Comparison of ENCODE assay signal across 8 cellular contexts in the genomic region with DNA sequence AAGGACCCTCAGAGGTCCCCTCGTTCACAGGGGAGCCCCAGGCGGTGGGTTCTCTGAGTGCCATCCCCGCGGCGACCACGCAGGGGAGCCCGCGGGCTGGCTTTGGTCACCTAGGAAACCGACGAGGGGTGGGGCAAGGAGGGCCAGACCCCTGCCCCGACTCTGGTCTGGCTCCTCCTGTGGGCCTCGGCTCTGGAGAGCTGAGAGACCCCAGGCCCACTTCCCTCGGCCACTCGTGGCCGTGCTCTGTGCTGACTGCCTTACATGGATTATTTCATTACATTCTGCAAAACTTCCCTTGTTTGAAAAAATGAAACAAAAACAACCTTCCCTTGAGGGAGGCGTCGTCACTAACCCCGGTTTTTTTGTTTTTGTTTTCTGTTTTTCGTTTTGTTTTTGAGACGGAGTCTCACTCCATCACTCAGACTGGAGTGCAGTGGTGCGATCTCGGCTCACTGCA. TPM values are rescaled to one million over a fixed set of nuclear protein-coding genes. Genes with fewer than 3 reads are reported as not detected.
DNase-seq lines count a peak whose midpoint lies in the region; ATAC-seq, FAIRE-seq and TF ChIP-seq lines count a peak whose summit lies in the region.

No MANE protein-coding gene starts in this region.

- H3K27me3 Mint-ChIP-seq in activated CD4-positive, alpha-beta T cell treated with anti-CD3 and anti-CD28 coated beads for 36 hours, result no peaks in the 10 kb centered on the region
- H3K27me3 Mint-ChIP-seq in stimulated activated memory B cell treated with anti-CD40 and anti-IgM and Interleukin-4, amounts not matched to agents 10 μg/mL and 1 μg/mL and 100 μg/mL, for 72 hours, result no peaks in the 10 kb centered on the region

- no peaks in the 10 kb centered on the region for H3K4me1 ChIP-seq in BE2C
- H3K4me1 ChIP-seq in mucosa of descending colon (ENCODE audit: low read depth), result no peaks in the 10 kb centered on the region

- peaks cover 4% of the 10 kb centered on the region for H3K36me3 Mint-ChIP-seq in activated CD4-positive, alpha-beta T cell treated with anti-CD3 and anti-CD28 coated beads for 36 hours (ENCODE audit: low read depth)
- no peaks in the 10 kb centered on the region for H3K36me3 Mint-ChIP-seq in stimulated activated memory B cell treated with anti-CD40 and anti-IgM and Interleukin-4, amounts not matched to agents 10 μg/mL and 1 μg/mL and 100 μg/mL, for 72 hours

- DNase-seq in BE2C, result peak; percentile 76
- DNase-seq in GM19239 (ENCODE audit: insufficient read length, low spot score), result no peak
- no peak for DNase-seq in Jurkat, Clone E6-1 (ENCODE audit: low read depth, low spot score)
- peak; percentile 84 for DNase-seq in activated CD4-positive, alpha-beta T cell treated with anti-CD3 and anti-CD28 coated beads for 36 hours
- peak; percentile 60 for DNase-seq in dermis blood vessel endothelial cell
- peak; percentile 59 to 68 (median 68) for DNase-seq in mucosa of descending colon
- no peak for DNase-seq in NCI-H510A (lab: John Stamatoyannopoulos, UW)

- H3K4me1 Mint-ChIP-seq in activated CD4-positive, alpha-beta T cell treated with anti-CD3 and anti-CD28 coated beads for 36 hours, result peaks cover 30% of the 10 kb centered on the region
- peaks cover 31% of the 10 kb centered on the region for H3K4me1 Mint-ChIP-seq in stimulated activated memory B cell treated with anti-CD40 and anti-IgM and Interleukin-4, amounts not matched to agents 10 μg/mL and 1 μg/mL and 100 μg/mL, for 72 hours

- intact Hi-C loops in activated CD4-positive, alpha-beta T cell treated with anti-CD3 and anti-CD28 coated beads for 36 hours (cut with DNase I, micrococcal nuclease), result loop anchor here (1.0 to 5.0 kb wide), 7 partner anchors 14 to 190 kb away; a partner anchor contains a TSS
- intact Hi-C loops in mucosa of descending colon (cut with DNase I, micrococcal nuclease), result no loop called here

- H3K4me3 ChIP-seq in BE2C (ENCODE audit: low read depth, low read length) (peak overlapping the region; percentile 61), mucosa of descending colon (no peak overlapping the region)
- peak overlapping the region; percentile 43 for H3K4me3 ChIP-seq in Jurkat, Clone E6-1 (ENCODE audit: low read length)

- no peaks in the 10 kb centered on the region for H3K36me3 ChIP-seq in BE2C
- no peaks in the 10 kb centered on the region for H3K36me3 ChIP-seq in mucosa of descending colon (ENCODE audit: low read depth)

- peak overlapping the region; percentile 95 for H3K27ac Mint-ChIP-seq in activated CD4-positive, alpha-beta T cell treated with anti-CD3 and anti-CD28 coated beads for 36 hours
- H3K27ac Mint-ChIP-seq in stimulated activated memory B cell treated with anti-CD40 and anti-IgM and Interleukin-4, amounts not matched to agents 10 μg/mL and 1 μg/mL and 100 μg/mL, for 72 hours, result peak overlapping the region; percentile 98

- peak; percentile 79 for TF ChIP-seq CTCF in BE2C (IDR thresholded peaks at IDR 0.05; ENCODE audit: low read depth, low read length)
- TF ChIP-seq CTCF in mucosa of descending colon (IDR thresholded peaks at IDR 0.05), result peak; percentile 63

- peak; percentile 90 for FAIRE-seq in GM19239 (lab: Jason Lieb, UNC)

- H3K4me3 Mint-ChIP-seq in activated CD4-positive, alpha-beta T cell treated with anti-CD3 and anti-CD28 coated beads for 36 hours, result peak overlapping the region; percentile 79
- H3K4me3 Mint-ChIP-seq in stimulated activated memory B cell treated with anti-CD40 and anti-IgM and Interleukin-4, amounts not matched to agents 10 μg/mL and 1 μg/mL and 100 μg/mL, for 72 hours, result peak overlapping the region; percentile 93

- POLR2A ChIA-PET in activated CD4-positive, alpha-beta T cell treated with anti-CD3 and anti-CD28 coated beads for 36 hours (lab: Charles Lee), result no interaction called here

- ATAC-seq in activated CD4-positive, alpha-beta T cell treated with anti-CD3 and anti-CD28 coated beads for 36 hours, result peak; percentile 92
- ATAC-seq in mucosa of descending colon, result peak; percentile 85
- peak; percentile 92 for ATAC-seq in stimulated activated memory B cell treated with anti-CD40 and anti-IgM and Interleukin-4, amounts not matched to agents 10 μg/mL and 1 μg/mL and 100 μg/mL, for 72 hours

- CTCF ChIA-PET in activated CD4-positive, alpha-beta T cell treated with anti-CD3 and anti-CD28 coated beads for 36 hours (lab: Charles Lee), result interaction anchor here (0.5 to 4.4 kb wide), 18 partner anchors 8 to 485 kb away, joined by 3 to 30 read pairs (median 4); a partner anchor contains a TSS

- H3K27me3 ChIP-seq in BE2C, result no peaks in the 10 kb centered on the region

- H3K9me3 ChIP-seq in BE2C (peaks cover 10% of the 10 kb centered on the region), mucosa of descending colon (peaks cover 9% of the 10 kb centered on the region)

- peaks cover 6% of the 10 kb centered on the region for H3K9me3 Mint-ChIP-seq in activated CD4-positive, alpha-beta T cell treated with anti-CD3 and anti-CD28 coated beads for 36 hours (ENCODE audit: low read depth)
- peaks cover 4% of the 10 kb centered on the region for H3K9me3 Mint-ChIP-seq in stimulated activated memory B cell treated with anti-CD40 and anti-IgM and Interleukin-4, amounts not matched to agents 10 μg/mL and 1 μg/mL and 100 μg/mL, for 72 hours

RNA-seq across cellular contexts. Expression of a gene that starts 15.2 kb away (rescaled TPM):
- 0.99 TPM for polyA plus RNA-seq in BE2C (2012; ENCODE audit: insufficient read depth, insufficient read length, low read depth)
- polyA plus RNA-seq in Jurkat, Clone E6-1 (2012; ENCODE audit: insufficient read depth, insufficient read length), result 1.7 TPM
- 10 to 100 TPM; 33.1 to 42.8 TPM for total RNA-seq in activated CD4-positive, alpha-beta T cell treated with anti-CD3 and anti-CD28 coated beads for 36 hours
- total RNA-seq in dermis blood vessel endothelial cell (under 0.01 TPM in 1 of 2 replicates, not detected in the other), mucosa of descending colon (10 to 100 TPM in 2 of 3 donors, 1 to 10 TPM in 1; 8.7 to 13.3 (median 11.6) TPM)

RNA-seq across cellular contexts. Expression of a gene that starts 23.1 kb away (rescaled TPM):
- polyA plus RNA-seq in BE2C (2012; ENCODE audit: insufficient read depth, insufficient read length, low read depth), result 9.8 TPM
- polyA plus RNA-seq in Jurkat, Clone E6-1 (2012; ENCODE audit: insufficient read depth, insufficient read length), result 314 TPM
- total RNA-seq in activated CD4-positive, alpha-beta T cell treated with anti-CD3 and anti-CD28 coated beads for 36 hours, result 100 to 1,000 TPM; 692 to 930 TPM
- total RNA-seq in dermis blood vessel endothelial cell, result 11.2 and 32.4 TPM in 2 replicates
- total RNA-seq in mucosa of descending colon, result 10 to 100 TPM; 15.3 to 26.8 (median 16.4) TPM

RNA-seq across cellular contexts. Expression of a gene that starts 54.9 kb away (rescaled TPM):
- 1.7 TPM for polyA plus RNA-seq in BE2C (2012; ENCODE audit: insufficient read depth, insufficient read length, low read depth)
- polyA plus RNA-seq in Jurkat, Clone E6-1 (2012; ENCODE audit: insufficient read depth, insufficient read length), result not detected
- 10 to 100 TPM; 14.8 to 15.6 TPM for total RNA-seq in activated CD4-positive, alpha-beta T cell treated with anti-CD3 and anti-CD28 coated beads for 36 hours
- total RNA-seq in dermis blood vessel endothelial cell (not detected in 2 replicates), mucosa of descending colon (under 1 TPM in 2 of 3 donors, not detected in 1; 0.09 to 0.10 TPM)

Comparison
In these comparisons a context has a peak if more than half of its experiments do, and no peak if none do; other contexts are left out.
1. DNase-seq: peak in BE2C (single experiment), activated CD4-positive, alpha-beta T cell treated with anti-CD3 and anti-CD28 coated beads for 36 hours (single experiment), dermis blood vessel endothelial cell (single experiment) and mucosa of descending colon (3 of 3); none in GM19239 (single experiment), Jurkat, Clone E6-1 (single experiment) and NCI-H510A (single experiment).
2. RNA of a gene that starts 23.1 kb away (total RNA-seq): 692 to 930 TPM in activated CD4-positive, alpha-beta T cell treated with anti-CD3 and anti-CD28 coated beads for 36 hours; 15.3 to 26.8 TPM in mucosa of descending colon and 11.2 to 32.4 TPM in dermis blood vessel endothelial cell; every median in the first group is over 10 times any median in the second.
3. RNA of a gene that starts 54.9 kb away (total RNA-seq): 14.8 to 15.6 TPM in activated CD4-positive, alpha-beta T cell treated with anti-CD3 and anti-CD28 coated beads for 36 hours; 0.09 to 0.10 TPM in mucosa of descending colon and not detected in dermis blood vessel endothelial cell; every median in the first group is over 10 times any median in the second.
4. intact Hi-C loops: an anchor here in activated CD4-positive, alpha-beta T cell treated with anti-CD3 and anti-CD28 coated beads for 36 hours (1.0 to 5.0 kb wide); none called in mucosa of descending colon.
5. Peak in every context shown above with its lines, with median percentiles within 50 percentile points of each other: ATAC-seq.